8 cellular contexts compared by ENCODE assay signal in genomic region chr3:43503067-43503728, GRCh38.
A peak's percentile ranks its signal among the peaks of the same experiment; 100 is the strongest.
DNase-seq lines count a peak whose midpoint lies in the region; ATAC-seq and TF ChIP-seq lines count a peak whose summit lies in the region.

No MANE protein-coding gene starts in this region.

- no peaks in the 10 kb centered on the region for H3K9me3 Mint-ChIP-seq in stimulated activated effector memory CD8-positive, alpha-beta T cell treated with anti-CD3 and anti-CD28 coated beads, Interleukin-12 subunit alpha, Interleukin-12 subunit beta, amount 100 ng/mL, for 72 hours
- H3K9me3 Mint-ChIP-seq in activated T-cell treated with anti-CD3 and anti-CD28 coated beads, Interleukin-2, amount 50 U/mL, for 24 hours = no peaks in the 10 kb centered on the region

- DNase-seq in CD1c-positive myeloid dendritic cell (ENCODE audit: extremely low spot score) = peak; percentile 40
- DNase-seq in HS-5 (ENCODE audit: low read depth) = peak; percentile 18
- DNase-seq in SK-N-SH = peak; percentile 23
- peak; percentile 65 for DNase-seq in fibroblast of pulmonary artery (ENCODE audit: low read depth)
- DNase-seq in stimulated activated effector memory CD8-positive, alpha-beta T cell treated with anti-CD3 and anti-CD28 coated beads, Interleukin-12 subunit alpha, Interleukin-12 subunit beta, amount 100 ng/mL, for 72 hours (ENCODE audit: low spot score in 2 of 2) = no peak
- DNase-seq in HuH-7 (ENCODE audit: low spot score) = no peak
- no peak for DNase-seq in T-helper 9 cell
- DNase-seq in activated T-cell treated with anti-CD3 and anti-CD28 coated beads, Interleukin-2, amount 50 U/mL, for 24 hours = no peak

- no peak overlapping the region for H2AFZ ChIP-seq in SK-N-SH (ENCODE audit: low read depth)

- no peak overlapping the region for H3K9ac ChIP-seq in SK-N-SH

- no peaks in the 10 kb centered on the region for H3K36me3 Mint-ChIP-seq in stimulated activated effector memory CD8-positive, alpha-beta T cell treated with anti-CD3 and anti-CD28 coated beads, Interleukin-12 subunit alpha, Interleukin-12 subunit beta, amount 100 ng/mL, for 72 hours
- H3K36me3 Mint-ChIP-seq in activated T-cell treated with anti-CD3 and anti-CD28 coated beads, Interleukin-2, amount 50 U/mL, for 24 hours (ENCODE audit: low read depth) = no peaks in the 10 kb centered on the region

- WGBS in SK-N-SH (ENCODE audit: low lambda C conversion rate) = 38% methylated on average over 2 of the region's 2 CpGs

- no peaks in the 10 kb centered on the region for H3K27me3 ChIP-seq in SK-N-SH (ENCODE audit: insufficient read depth)

- peak; percentile 54 for ATAC-seq in stimulated activated effector memory CD8-positive, alpha-beta T cell treated with anti-CD3 and anti-CD28 coated beads, Interleukin-12 subunit alpha, Interleukin-12 subunit beta, amount 100 ng/mL, for 72 hours

- no peaks in the 10 kb centered on the region for H3K27me3 Mint-ChIP-seq in activated T-cell treated with anti-CD3 and anti-CD28 coated beads, Interleukin-2, amount 50 U/mL, for 24 hours

- no peak overlapping the region for H3K4me2 ChIP-seq in SK-N-SH

- CTCF ChIA-PET in SK-N-SH (lab: Yijun Ruan, JAX) = interaction anchor here (0.6 to 4.9 kb wide), 49 partner anchors 8 to 703 kb away, joined by 3 to 55 read pairs (median 4); no protein-coding TSS in a partner anchor

- H3K9me3 ChIP-seq in SK-N-SH = no peaks in the 10 kb centered on the region

- H3F3A ChIP-seq in SK-N-SH (replicated peaks; ENCODE audit: insufficient read depth) = no peaks in the 10 kb centered on the region

- no peaks in the 10 kb centered on the region; a peak in 1 of 4 replicates for H3K4me1 ChIP-seq in SK-N-SH (ENCODE audit: control insufficient read depth in 1 of 2, insufficient read depth in 2 of 2, low read depth in 1 of 2, low read length in 1 of 2)

- no peak overlapping the region for H3K27ac ChIP-seq in SK-N-SH (ENCODE audit: low read depth in 2 of 2, low read length in 1 of 2)

- H3K27ac Mint-ChIP-seq in stimulated activated effector memory CD8-positive, alpha-beta T cell treated with anti-CD3 and anti-CD28 coated beads, Interleukin-12 subunit alpha, Interleukin-12 subunit beta, amount 100 ng/mL, for 72 hours = peak overlapping the region; percentile 48
- no peak overlapping the region for H3K27ac Mint-ChIP-seq in activated T-cell treated with anti-CD3 and anti-CD28 coated beads, Interleukin-2, amount 50 U/mL, for 24 hours

- TF ChIP-seq CTCF in SK-N-SH (IDR thresholded peaks at IDR 0.05) (peak; percentile 74), fibroblast of pulmonary artery (IDR thresholded peaks at IDR 0.05; ENCODE audit: low read length, missing control alignments) (peak; percentile 42)

- no peak for TF ChIP-seq EP300 in SK-N-SH (IDR thresholded peaks at IDR 0.05; ENCODE audit: borderline replicate concordance in 1 of 2, low read depth in 1 of 2, low read length in 1 of 2)

- H3K36me3 ChIP-seq in SK-N-SH (replicated peaks in 1 of 2; ENCODE audit: control insufficient read depth in 1 of 2, insufficient read depth in 2 of 2, low read length in 1 of 2) = no peaks in the 10 kb centered on the region

- no peaks in the 10 kb centered on the region for H3K79me2 ChIP-seq in SK-N-SH (ENCODE audit: insufficient read depth)

- H3K4me1 Mint-ChIP-seq in stimulated activated effector memory CD8-positive, alpha-beta T cell treated with anti-CD3 and anti-CD28 coated beads, Interleukin-12 subunit alpha, Interleukin-12 subunit beta, amount 100 ng/mL, for 72 hours = peaks cover 50% of the 10 kb centered on the region
- peaks cover 76% of the 10 kb centered on the region for H3K4me1 Mint-ChIP-seq in activated T-cell treated with anti-CD3 and anti-CD28 coated beads, Interleukin-2, amount 50 U/mL, for 24 hours (ENCODE audit: low read depth)

- no peak overlapping the region for H3K4me3 Mint-ChIP-seq in stimulated activated effector memory CD8-positive, alpha-beta T cell treated with anti-CD3 and anti-CD28 coated beads, Interleukin-12 subunit alpha, Interleukin-12 subunit beta, amount 100 ng/mL, for 72 hours
- no peak overlapping the region for H3K4me3 Mint-ChIP-seq in activated T-cell treated with anti-CD3 and anti-CD28 coated beads, Interleukin-2, amount 50 U/mL, for 24 hours

- H3K9me2 ChIP-seq in SK-N-SH = no peaks in the 10 kb centered on the region

- no peaks in the 10 kb centered on the region for H4K20me1 ChIP-seq in SK-N-SH (ENCODE audit: insufficient read depth)

- H3K4me3 ChIP-seq in SK-N-SH (ENCODE audit: low read depth in 2 of 2, low read length in 1 of 2) (no peak overlapping the region), fibroblast of pulmonary artery (replicated peaks; ENCODE audit: low read depth, low read length) (no peak overlapping the region)

- POLR2A ChIA-PET in SK-N-SH (lab: Yijun Ruan, JAX) = no interaction called here

- peak; percentile 76 for TF ChIP-seq RAD21 in SK-N-SH (IDR thresholded peaks at IDR 0.05; ENCODE audit: low read length)

TF ChIP-seq in SK-N-SH, 30 proteins besides CTCF, POLR2A, EP300 and RAD21:
- TF ChIP-seq RCOR1 (IDR thresholded peaks at IDR 0.05; ENCODE audit: low read length) = no peak
- TF ChIP-seq EZH2phosphoT487 (IDR thresholded peaks at IDR 0.05; ENCODE audit: borderline replicate concordance, low read depth) = no peak
- TF ChIP-seq SMC3 (IDR thresholded peaks at IDR 0.05; ENCODE audit: low read depth, low read length) = peak; percentile 47
- TF ChIP-seq REST (IDR thresholded peaks at IDR 0.05; ENCODE audit: low read depth, low read length) = no peak
- no peak for TF ChIP-seq NRF1 (IDR thresholded peaks at IDR 0.05; ENCODE audit: low read depth, low read length)

Comparison
In these comparisons a context has a peak if more than half of its experiments do, and no peak if none do; other contexts are left out.
1. DNase-seq: peak in CD1c-positive myeloid dendritic cell (single experiment), HS-5 (single experiment), SK-N-SH (single experiment) and fibroblast of pulmonary artery (single experiment); none in stimulated activated effector memory CD8-positive, alpha-beta T cell treated with anti-CD3 and anti-CD28 coated beads, Interleukin-12 subunit alpha, Interleukin-12 subunit beta, amount 100 ng/mL, for 72 hours (0 of 2), HuH-7 (single experiment), T-helper 9 cell (single experiment) and activated T-cell treated with anti-CD3 and anti-CD28 coated beads, Interleukin-2, amount 50 U/mL, for 24 hours (single experiment).